ENCODE assay signal across 8 cellular contexts in genomic region chr22:38872172-38872830, GRCh38. TPM values are rescaled to one million over a fixed set of nuclear protein-coding genes. Genes with fewer than 3 reads are reported as not detected.
DNase-seq lines count a peak whose midpoint lies in the region; ATAC-seq and FAIRE-seq lines count a peak whose summit lies in the region.

Gene CBX6, minus strand, starts transcription at chr22:38872216. Its CDS starts 26 bp downstream, at chr22:38872190.

- peak; percentile 70 for ATAC-seq in HG02571 (IDR thresholded peaks at IDR 0.05; ENCODE audit: unreplicated experiment)

- peak within 1 kb of the TSS; percentile 100 for H2AFZ ChIP-seq in neuronal stem cell (ENCODE audit: low read length)

- peak within 1 kb of the TSS; percentile 99 for H3K4me3 ChIP-seq in SK-N-MC
- H3K4me3 ChIP-seq in neuronal stem cell (ENCODE audit: low read length in 2 of 2) = peak within 1 kb of the TSS; percentile 88 to 93
- peak within 1 kb of the TSS; percentile 73 to 90 (median 87) for H3K4me3 ChIP-seq in subcutaneous abdominal adipose tissue (ENCODE audit: low read depth in 1 of 5, low read length in 5 of 5)

- H3K9ac ChIP-seq in SK-N-MC (ENCODE audit: insufficient read length) (peak within 1 kb of the TSS; percentile 92), neuronal stem cell (ENCODE audit: low read depth, low read length, poor library complexity) (peak within 1 kb of the TSS; percentile 93), subcutaneous abdominal adipose tissue (ENCODE audit: low read length in 5 of 5) (peak within 1 kb of the TSS in 4 of 5 donors; percentile 68 to 89 (median 78))

- H2BK12ac ChIP-seq in neuronal stem cell (ENCODE audit: low read length) = no peak within 1 kb of the TSS

- H3K18ac ChIP-seq in neuronal stem cell (ENCODE audit: low read length) = peak within 1 kb of the TSS; percentile 98

- H3K4me2 ChIP-seq in neuronal stem cell (ENCODE audit: insufficient read depth, low read length, poor library complexity, severe bottlenecking) = peak within 1 kb of the TSS; percentile 68

- peaks cover 0 to 13% (median 0%) of the 10 kb centered on the region in 3 experiments for H3K27me3 ChIP-seq in neuronal stem cell (ENCODE audit: control insufficient read depth in 3 of 3, insufficient read depth in 3 of 3, low read depth in 1 of 3, low read length in 3 of 3)
- no peaks in the 10 kb centered on the region for H3K27me3 ChIP-seq in subcutaneous abdominal adipose tissue (ENCODE audit: control insufficient read depth in 5 of 5, insufficient read depth in 4 of 5, low read length in 5 of 5)

- no peak for FAIRE-seq in frontal cortex (lab: Jason Lieb, UNC)

- peak within 1 kb of the TSS; percentile 94 for H3K27ac Mint-ChIP-seq in activated naive CD4-positive, alpha-beta T cell treated with anti-CD3 and anti-CD28 coated beads for 36 hours

- H3K4ac ChIP-seq in neuronal stem cell (ENCODE audit: low read length) = no peak within 1 kb of the TSS

- H3K14ac ChIP-seq in neuronal stem cell (ENCODE audit: low read length) = peak within 1 kb of the TSS; percentile 78

- H2BK15ac ChIP-seq in neuronal stem cell (ENCODE audit: low read length) = peak within 1 kb of the TSS; percentile 69

- H3K23ac ChIP-seq in neuronal stem cell (ENCODE audit: low read depth, low read length, poor library complexity) = peak within 1 kb of the TSS; percentile 75

- peaks cover 63% of the 10 kb centered on the region for H3K4me1 Mint-ChIP-seq in activated naive CD4-positive, alpha-beta T cell treated with anti-CD3 and anti-CD28 coated beads for 36 hours (ENCODE audit: low read depth)

- peak within 1 kb of the TSS; percentile 85 for H2BK5ac ChIP-seq in neuronal stem cell (ENCODE audit: low read length)

- H3K4me1 ChIP-seq in neuronal stem cell (ENCODE audit: control insufficient read depth in 2 of 2, insufficient read depth in 1 of 2, low read depth in 1 of 2, low read length in 2 of 2) (peaks cover 12 to 20% of the 10 kb centered on the region in 2 donors), subcutaneous abdominal adipose tissue (ENCODE audit: control insufficient read depth in 5 of 5, insufficient read depth in 5 of 5, low read length in 5 of 5) (peaks cover 6 to 45% (median 35%) of the 10 kb centered on the region in 5 donors)

- DNase-seq in GDM1 (lab: John Stamatoyannopoulos, UW) = peak; percentile 90
- peak; percentile 90 for DNase-seq in NCI-H1092 (lab: John Stamatoyannopoulos, UW)
- DNase-seq in SK-N-MC (ENCODE audit: low read depth, low spot score) = peak; percentile 40
- peak; percentile 94 for DNase-seq in activated naive CD4-positive, alpha-beta T cell treated with anti-CD3 and anti-CD28 coated beads for 36 hours
- peak; percentile 97 to 99 for DNase-seq in frontal cortex (ENCODE audit: low spot score in 2 of 2)
- DNase-seq in neuronal stem cell (ENCODE audit: low spot score) = peak; percentile 95

- peak within 1 kb of the TSS; percentile 96 for H3K4me3 Mint-ChIP-seq in activated naive CD4-positive, alpha-beta T cell treated with anti-CD3 and anti-CD28 coated beads for 36 hours

- H3K9me3 Mint-ChIP-seq in activated naive CD4-positive, alpha-beta T cell treated with anti-CD3 and anti-CD28 coated beads for 36 hours = peaks cover 2% of the 10 kb centered on the region

- peaks cover 8% of the 10 kb centered on the region for H3K79me1 ChIP-seq in neuronal stem cell (ENCODE audit: low read depth, low read length)

- peak within 1 kb of the TSS; percentile 69 for H2AK5ac ChIP-seq in neuronal stem cell (ENCODE audit: low read depth, low read length)

- WGBS in neuronal stem cell (ENCODE audit: extremely low coverage in 2 of 2, insufficient read length in 2 of 2, insufficient replicate concordance in 1 of 2), 2 donors = no CpG with 5 or more reads among the region's 73 CpGs

- peaks cover 29% of the 10 kb centered on the region for H3K36me3 Mint-ChIP-seq in activated naive CD4-positive, alpha-beta T cell treated with anti-CD3 and anti-CD28 coated beads for 36 hours (ENCODE audit: low read depth)

- H2BK120ac ChIP-seq in neuronal stem cell (ENCODE audit: low read depth, low read length) = peak within 1 kb of the TSS; percentile 65

- peak within 1 kb of the TSS; percentile 66 for H4K8ac ChIP-seq in neuronal stem cell (ENCODE audit: low read depth, low read length)

- no peaks in the 10 kb centered on the region for H3K27me3 Mint-ChIP-seq in activated naive CD4-positive, alpha-beta T cell treated with anti-CD3 and anti-CD28 coated beads for 36 hours (ENCODE audit: low read depth)

- no peak within 1 kb of the TSS for H4K91ac ChIP-seq in neuronal stem cell (ENCODE audit: low read depth, low read length, poor library complexity)

- intact Hi-C loops in activated naive CD4-positive, alpha-beta T cell treated with anti-CD3 and anti-CD28 coated beads for 36 hours (cut with micrococcal nuclease) = loop anchor here (1.0 to 5.0 kb wide), 3 partner anchors 447 to 1035 kb away; partner anchors contain the start of genes ATF4 and RPL3

- H3K36me3 ChIP-seq in SK-N-MC (ENCODE audit: insufficient read depth, low read length) (peaks cover 35% of the 10 kb centered on the region), neuronal stem cell (replicated peaks in 1 of 2; ENCODE audit: control insufficient read depth in 2 of 2, insufficient read depth in 2 of 2, low read length in 2 of 2) (peaks cover 20 to 28% of the 10 kb centered on the region in 2 donors), subcutaneous abdominal adipose tissue (ENCODE audit: control insufficient read depth in 5 of 5, insufficient read depth in 5 of 5, low read length in 5 of 5) (peaks cover 0 to 18% (median 10%) of the 10 kb centered on the region in 5 donors)

- CTCF ChIA-PET in activated naive CD4-positive, alpha-beta T cell treated with anti-CD3 and anti-CD28 coated beads for 36 hours (lab: Charles Lee) = interaction anchor here (1.1 to 3.6 kb wide), 4 partner anchors 8 to 447 kb away, joined by 3 to 51 read pairs (median 10); partner anchors contain the start of gene RPL3

- H3K27ac ChIP-seq in SK-N-MC (peak within 1 kb of the TSS; percentile 93), neuronal stem cell (replicated peaks; ENCODE audit: low read length) (peak within 1 kb of the TSS; percentile 75), subcutaneous abdominal adipose tissue (ENCODE audit: low read depth, low read length) (peak within 1 kb of the TSS; percentile 95)

- no peaks in the 10 kb centered on the region for H3K9me3 ChIP-seq in SK-N-MC (ENCODE audit: low read depth, low read length)
- no peaks in the 10 kb centered on the region for H3K9me3 ChIP-seq in neuronal stem cell (replicated peaks in 1 of 2; ENCODE audit: control insufficient read depth in 2 of 2, insufficient read depth in 1 of 2, low read depth in 1 of 2, low read length in 2 of 2)
- no peaks in the 10 kb centered on the region for H3K9me3 ChIP-seq in subcutaneous abdominal adipose tissue (ENCODE audit: control insufficient read depth in 5 of 5, low read length in 5 of 5)

RNA-seq across cellular contexts. Expression of gene CBX6, which starts in this region (rescaled TPM):
- total RNA-seq in activated naive CD4-positive, alpha-beta T cell treated with anti-CD3 and anti-CD28 coated beads for 36 hours = 10 to 100 TPM; 91.4 to 93.5 TPM
- 30.2 TPM for total RNA-seq in frontal cortex
- polyA plus RNA-seq in neuronal stem cell (2013, experiment 1 of 2) = 12.0 TPM
- polyA plus RNA-seq in neuronal stem cell (2013, experiment 2 of 2) = 12.4 TPM

Comparison
In these comparisons a context has a peak if more than half of its experiments do, and no peak if none do; other contexts are left out.
1. Peak in every context shown above with its lines: DNase-seq, ATAC-seq, H3K4me3 ChIP-seq and H3K27ac ChIP-seq.
2. DNase-seq: peak in every context shown above with its lines; median percentile 98 in frontal cortex; 95 in neuronal stem cell; 94 in activated naive CD4-positive, alpha-beta T cell treated with anti-CD3 and anti-CD28 coated beads for 36 hours; 90 in GDM1; 90 in NCI-H1092; 40 in SK-N-MC.